ENCODE assay signal across 2 cellular contexts in genomic region chr11:66957971-66958231, GRCh38.
TF ChIP-seq lines count a peak whose summit lies in the region.

No MANE protein-coding gene starts in this region.

TF ChIP-seq in HEK293, 187 proteins besides CTCF, POLR2A, EP300 and RAD21 (continued from another document):
- TF ChIP-seq ZNF610 (tag by site-specific recombination; IDR thresholded peaks at IDR 0.05; ENCODE audit: borderline replicate concordance): no peak

TF ChIP-seq in WTC11, 78 proteins besides CTCF, POLR2A, EP300 and RAD21 (continued from another document):
- TF ChIP-seq AR (CRISPR knock-in tag; IDR thresholded peaks at IDR 0.05): no peak
TF ChIP-seq in WTC11: peak in this region for 1.
